In genomic region chr20:17849901-17850673, GRCh38 we compare ENCODE assay signal across 9 cellular contexts.
A peak's percentile ranks its signal among the peaks of the same experiment; 100 is the strongest.
DNase-seq lines count a peak whose midpoint lies in the region; ATAC-seq and TF ChIP-seq lines count a peak whose summit lies in the region.
"Had no signal": no experiment of that assay in that cellular context is flagged by ENCODE, and none has a peak within 500 bp of the region (broad histone marks: within the 10 kb centered on the region; RNA-seq: fewer than 3 reads in every experiment).

No MANE protein-coding gene starts in this region.

- no peaks in the 10 kb centered on the region for H3K36me3 Mint-ChIP-seq in stimulated activated memory B cell treated with anti-CD40 and anti-IgM and Interleukin-4, amounts not matched to agents 10 μg/mL and 1 μg/mL and 100 μg/mL, for 72 hours

- ATAC-seq in left cardiac atrium, result peak; percentile 86 to 94
- ATAC-seq in stimulated activated memory B cell treated with anti-CD40 and anti-IgM and Interleukin-4, amounts not matched to agents 10 μg/mL and 1 μg/mL and 100 μg/mL, for 72 hours, result no peak
- ATAC-seq in GM18870 (IDR thresholded peaks at IDR 0.05; ENCODE audit: unreplicated experiment), result no peak
- ATAC-seq in HG03196 (IDR thresholded peaks at IDR 0.05; ENCODE audit: unreplicated experiment), result no peak

- H3K4me3 ChIP-seq in adrenal gland, result no peak overlapping the region

- peaks cover 2% of the 10 kb centered on the region for H3K27me3 Mint-ChIP-seq in stimulated activated memory B cell treated with anti-CD40 and anti-IgM and Interleukin-4, amounts not matched to agents 10 μg/mL and 1 μg/mL and 100 μg/mL, for 72 hours

- H3K4me3 Mint-ChIP-seq in stimulated activated memory B cell treated with anti-CD40 and anti-IgM and Interleukin-4, amounts not matched to agents 10 μg/mL and 1 μg/mL and 100 μg/mL, for 72 hours, result no peak overlapping the region

- H3K4me1 Mint-ChIP-seq in stimulated activated memory B cell treated with anti-CD40 and anti-IgM and Interleukin-4, amounts not matched to agents 10 μg/mL and 1 μg/mL and 100 μg/mL, for 72 hours, result peaks cover 68% of the 10 kb centered on the region

- no peaks in the 10 kb centered on the region for H3K4me1 ChIP-seq in adrenal gland (replicated peaks in 1 of 2)

- peak overlapping the region in 3 of 5 donors; percentile 22 to 83 (median 71) for H3K27ac ChIP-seq in adrenal gland

- peaks cover 5% of the 10 kb centered on the region for H3K9me3 Mint-ChIP-seq in stimulated activated memory B cell treated with anti-CD40 and anti-IgM and Interleukin-4, amounts not matched to agents 10 μg/mL and 1 μg/mL and 100 μg/mL, for 72 hours

- TF ChIP-seq POLR2A in adrenal gland (IDR thresholded peaks at IDR 0.05), result no peak

- intact Hi-C loops in adrenal gland (cut with DNase I), result no loop called here
- intact Hi-C loops in left cardiac atrium (cut with DNase I), result no loop called here

- WGBS in adrenal gland, 4 donors, result 69 to 76% (median 75%) methylated on average over 7 to 15 of the region's 15 CpGs

- no peaks in the 10 kb centered on the region for H3K27me3 ChIP-seq in adrenal gland

- no peak overlapping the region for H3K27ac Mint-ChIP-seq in stimulated activated memory B cell treated with anti-CD40 and anti-IgM and Interleukin-4, amounts not matched to agents 10 μg/mL and 1 μg/mL and 100 μg/mL, for 72 hours

- no peaks in the 10 kb centered on the region for H3K9me3 ChIP-seq in adrenal gland (replicated peaks in 1 of 3)

- no peaks in the 10 kb centered on the region for H3K36me3 ChIP-seq in adrenal gland (replicated peaks in 1 of 2)

- DNase-seq in GM03348 (ENCODE audit: low spot score) (peak; percentile 95), adrenal gland (peak in 5 of 7 donors; percentile 52 to 79 (median 56)), left cardiac atrium (peak; percentile 86), smooth muscle cell of the brain vasculature (ENCODE audit: low read depth, low spot score) (peak; percentile 66)
- no peak for DNase-seq in stimulated activated CD4-positive, alpha-beta T cell treated with anti-CD3 and anti-CD28 coated beads, Interleukin-1b, Interleukin-23, amount 100 ng/mL, for 48 hours
- DNase-seq: KBM-7 had no signal

- TF ChIP-seq CTCF in adrenal gland (IDR thresholded peaks at IDR 0.05), result no peak

Comparison
In these comparisons a context has a peak if more than half of its experiments do, and no peak if none do; other contexts are left out.
1. ATAC-seq: peak in left cardiac atrium (2 of 2); none in stimulated activated memory B cell treated with anti-CD40 and anti-IgM and Interleukin-4, amounts not matched to agents 10 μg/mL and 1 μg/mL and 100 μg/mL, for 72 hours (single experiment), GM18870 (single experiment) and HG03196 (single experiment).